In genomic region chr1:99407018-99407417, GRCh38 we compare ENCODE assay signal across 16 cellular contexts.
"Had no signal": no experiment of that assay in that cellular context is flagged by ENCODE, and none has a peak within 500 bp of the region (broad histone marks: within the 10 kb centered on the region; RNA-seq: fewer than 3 reads in every experiment).

No MANE protein-coding gene starts in this region.

- H3K4me1 ChIP-seq: esophagus squamous epithelium, parathyroid adenoma had no signal

- H3K36me3 ChIP-seq: esophagus squamous epithelium, thoracic aorta had no signal

- H3K9ac ChIP-seq: parathyroid adenoma had no signal

- H2AFZ ChIP-seq: parathyroid adenoma had no signal

- H3K9me3 ChIP-seq: esophagus squamous epithelium, mucosa of descending colon, thoracic aorta had no signal

- H3K27ac ChIP-seq: coronary artery, esophagus squamous epithelium, parathyroid adenoma, thoracic aorta had no signal

- H3K79me2 ChIP-seq: parathyroid adenoma had no signal

- ATAC-seq: activated CD8-positive, alpha-beta T cell treated with anti-CD3 and anti-CD28 coated beads, Interleukin-2, amount 10 ng/mL, durations not matched to agents 7 days and 5 days; left colon; mucosa of descending colon; naive thymus-derived CD4-positive, alpha-beta T cell had no signal

- H3K4me3 ChIP-seq: coronary artery, esophagus squamous epithelium, lung, mucosa of descending colon, thoracic aorta had no signal

- DNase-seq: activated B cell treated with CpG ODN at 0.5 μM for 24 hours; activated CD4-positive, alpha-beta T cell treated with anti-CD3 and anti-CD28 coated beads, Interleukin-2, amount 10 ng/mL, durations not matched to agents 24 days and 14 days; activated CD8-positive, alpha-beta T cell treated with anti-CD3 and anti-CD28 coated beads, Interleukin-2, amount 10 ng/mL, durations not matched to agents 7 days and 5 days; activated gamma-delta T cell treated with Interleukin-2 at 50 U/mL for 16 hours; amniotic stem cell; effector CD4-positive, alpha-beta T cell; esophagus squamous epithelium; left colon; mucosa of descending colon; naive thymus-derived CD4-positive, alpha-beta T cell; stimulated activated CD4-positive, alpha-beta T cell treated with anti-CD3 and anti-CD28 coated beads, Interleukin-12 subunit alpha, Interleukin-12 subunit beta, amount 100 ng/mL, for 4 hours; stimulated activated CD4-positive, alpha-beta T cell treated with anti-CD3 and anti-CD28 coated beads, Interleukin-2, amount 100 ng/mL, for 24 hours had no signal

- H3K27me3 ChIP-seq: esophagus squamous epithelium had no signal
